24 cellular contexts compared by ENCODE assay signal in genomic region chr1:194288284-194288683, GRCh38.
"Had no signal": no experiment of that assay in that cellular context is flagged by ENCODE, and none has a peak within 500 bp of the region (broad histone marks: within the 10 kb centered on the region; RNA-seq: fewer than 3 reads in every experiment).

No MANE protein-coding gene starts in this region.

- H3K27me3 ChIP-seq: body of pancreas, cardiac muscle cell, esophagus squamous epithelium, gastroesophageal sphincter, heart left ventricle, spleen, thyroid gland, upper lobe of right lung had no signal

- H3K4me1 Mint-ChIP-seq: natural killer cell had no signal

- H3K36me3 ChIP-seq: cardiac muscle cell, esophagus squamous epithelium, gastroesophageal sphincter, heart left ventricle, spleen, thyroid gland, upper lobe of right lung had no signal

- H3K9me3 Mint-ChIP-seq: activated naive CD4-positive, alpha-beta T cell treated with anti-CD3 and anti-CD28 coated beads, Interleukin-2, amount 50 U/mL, for 24 hours; activated T-helper 1 cell treated with anti-CD3 and anti-CD28 coated beads, Interleukin-12 subunit alpha, Interleukin-12 subunit beta, Interleukin-2, Interleukin-4 antibody, amounts not matched to agents 30 ng/mL and 10 ng/mL and 1 ng/mL, durations not matched to agents 14 hours and 24 hours and 36 hours; endodermal cell; WTC11 had no signal

- H3K4me3 Mint-ChIP-seq: activated naive CD4-positive, alpha-beta T cell treated with anti-CD3 and anti-CD28 coated beads, Interleukin-2, amount 50 U/mL, for 24 hours; activated T-helper 1 cell treated with anti-CD3 and anti-CD28 coated beads, Interleukin-12 subunit alpha, Interleukin-12 subunit beta, Interleukin-2, Interleukin-4 antibody, amounts not matched to agents 30 ng/mL and 10 ng/mL and 1 ng/mL, durations not matched to agents 14 hours and 24 hours and 36 hours; endodermal cell; natural killer cell; WTC11 had no signal

- H3K4me3 ChIP-seq: body of pancreas, cardiac muscle cell, esophagus squamous epithelium, gastroesophageal sphincter, heart left ventricle, spleen, thyroid gland, upper lobe of right lung had no signal

- H3K27ac ChIP-seq: body of pancreas, cardiac muscle cell, esophagus squamous epithelium, gastroesophageal sphincter, heart left ventricle, thyroid gland, upper lobe of right lung had no signal

- H3K36me3 Mint-ChIP-seq: activated naive CD4-positive, alpha-beta T cell treated with anti-CD3 and anti-CD28 coated beads, Interleukin-2, amount 50 U/mL, for 24 hours; natural killer cell; WTC11 had no signal

- H3K27me3 Mint-ChIP-seq: activated naive CD4-positive, alpha-beta T cell treated with anti-CD3 and anti-CD28 coated beads, Interleukin-2, amount 50 U/mL, for 24 hours; progenitor cell of endocrine pancreas had no signal

- H3K9me3 ChIP-seq: body of pancreas, esophagus squamous epithelium, gastroesophageal sphincter, heart left ventricle, spleen, thyroid gland, upper lobe of right lung had no signal

- H3K27ac Mint-ChIP-seq: activated T-helper 1 cell treated with anti-CD3 and anti-CD28 coated beads, Interleukin-12 subunit alpha, Interleukin-12 subunit beta, Interleukin-2, Interleukin-4 antibody, amounts not matched to agents 30 ng/mL and 10 ng/mL and 1 ng/mL, durations not matched to agents 14 hours and 24 hours and 36 hours; endodermal cell; natural killer cell; progenitor cell of endocrine pancreas; WTC11 had no signal

- DNase-seq: activated CD8-positive, alpha-beta memory T cell treated with anti-CD3 and anti-CD28 coated beads, Interleukin-2, amount 50 U/mL, for 48 hours; activated gamma-delta T cell treated with Interleukin-2 at 50 U/mL for 16 hours; anterior cingulate cortex; body of pancreas; cortex of kidney; endodermal cell; esophagus squamous epithelium; heart left ventricle; islet precursor cell; left cardiac atrium; midbrain; natural killer cell; spleen; stimulated activated CD4-positive, alpha-beta T cell treated with anti-CD3 and anti-CD28 coated beads, Interleukin-4, amount 100 ng/mL, for 1 hour; stimulated activated naive CD4-positive, alpha-beta T cell treated with Interleukin-2 at 50 U/mL for 16 hours; T-helper 9 cell; thyroid gland; upper lobe of right lung had no signal

- ATAC-seq: body of pancreas, gastroesophageal sphincter, heart left ventricle, left cardiac atrium, natural killer cell, upper lobe of right lung, WTC11 had no signal

- H3K4me1 ChIP-seq: body of pancreas, esophagus squamous epithelium, gastroesophageal sphincter, heart left ventricle, thyroid gland, upper lobe of right lung had no signal
